1 cellular context compared by ENCODE assay signal in the genomic region with DNA sequence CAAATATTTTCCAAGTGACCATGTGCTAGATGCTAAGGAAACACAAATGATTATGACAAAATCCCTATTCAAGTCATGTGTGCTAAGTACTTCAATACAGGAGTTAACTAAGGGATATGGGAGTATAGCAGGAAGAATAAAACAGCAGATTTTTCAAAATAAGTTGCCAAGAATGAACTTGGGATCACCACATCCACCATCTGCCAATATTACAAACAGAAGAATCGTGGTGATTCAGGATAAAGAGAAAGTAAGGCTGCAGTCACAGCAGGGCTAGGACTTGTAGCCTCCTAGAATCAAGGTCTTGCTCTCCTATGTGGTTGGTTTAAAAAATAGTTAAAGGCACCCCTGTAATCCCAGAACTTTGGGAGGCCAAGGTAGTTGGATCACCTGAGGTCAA.
TF ChIP-seq lines count a peak whose summit lies in the region.

No MANE protein-coding gene starts in this region.

TF ChIP-seq in WTC11, 78 proteins besides CTCF, POLR2A, EP300 and RAD21 (continued from another document):
- TF ChIP-seq, protein P1, sequence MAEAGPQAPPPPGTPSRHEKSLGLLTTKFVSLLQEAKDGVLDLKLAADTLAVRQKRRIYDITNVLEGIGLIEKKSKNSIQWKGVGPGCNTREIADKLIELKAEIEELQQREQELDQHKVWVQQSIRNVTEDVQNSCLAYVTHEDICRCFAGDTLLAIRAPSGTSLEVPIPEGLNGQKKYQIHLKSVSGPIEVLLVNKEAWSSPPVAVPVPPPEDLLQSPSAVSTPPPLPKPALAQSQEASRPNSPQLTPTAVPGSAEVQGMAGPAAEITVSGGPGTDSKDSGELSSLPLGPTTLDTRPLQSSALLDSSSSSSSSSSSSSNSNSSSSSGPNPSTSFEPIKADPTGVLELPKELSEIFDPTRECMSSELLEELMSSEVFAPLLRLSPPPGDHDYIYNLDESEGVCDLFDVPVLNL (CRISPR knock-in tag; IDR thresholded peaks at IDR 0.05; ENCODE audit: borderline replicate concordance, low read depth) = no peak
- TF ChIP-seq, protein P2, sequence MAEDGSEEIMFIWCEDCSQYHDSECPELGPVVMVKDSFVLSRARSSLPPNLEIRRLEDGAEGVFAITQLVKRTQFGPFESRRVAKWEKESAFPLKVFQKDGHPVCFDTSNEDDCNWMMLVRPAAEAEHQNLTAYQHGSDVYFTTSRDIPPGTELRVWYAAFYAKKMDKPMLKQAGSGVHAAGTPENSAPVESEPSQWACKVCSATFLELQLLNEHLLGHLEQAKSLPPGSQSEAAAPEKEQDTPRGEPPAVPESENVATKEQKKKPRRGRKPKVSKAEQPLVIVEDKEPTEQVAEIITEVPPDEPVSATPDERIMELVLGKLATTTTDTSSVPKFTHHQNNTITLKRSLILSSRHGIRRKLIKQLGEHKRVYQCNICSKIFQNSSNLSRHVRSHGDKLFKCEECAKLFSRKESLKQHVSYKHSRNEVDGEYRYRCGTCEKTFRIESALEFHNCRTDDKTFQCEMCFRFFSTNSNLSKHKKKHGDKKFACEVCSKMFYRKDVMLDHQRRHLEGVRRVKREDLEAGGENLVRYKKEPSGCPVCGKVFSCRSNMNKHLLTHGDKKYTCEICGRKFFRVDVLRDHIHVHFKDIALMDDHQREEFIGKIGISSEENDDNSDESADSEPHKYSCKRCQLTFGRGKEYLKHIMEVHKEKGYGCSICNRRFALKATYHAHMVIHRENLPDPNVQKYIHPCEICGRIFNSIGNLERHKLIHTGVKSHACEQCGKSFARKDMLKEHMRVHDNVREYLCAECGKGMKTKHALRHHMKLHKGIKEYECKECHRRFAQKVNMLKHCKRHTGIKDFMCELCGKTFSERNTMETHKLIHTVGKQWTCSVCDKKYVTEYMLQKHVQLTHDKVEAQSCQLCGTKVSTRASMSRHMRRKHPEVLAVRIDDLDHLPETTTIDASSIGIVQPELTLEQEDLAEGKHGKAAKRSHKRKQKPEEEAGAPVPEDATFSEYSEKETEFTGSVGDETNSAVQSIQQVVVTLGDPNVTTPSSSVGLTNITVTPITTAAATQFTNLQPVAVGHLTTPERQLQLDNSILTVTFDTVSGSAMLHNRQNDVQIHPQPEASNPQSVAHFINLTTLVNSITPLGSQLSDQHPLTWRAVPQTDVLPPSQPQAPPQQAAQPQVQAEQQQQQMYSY (CRISPR knock-in tag; IDR thresholded peaks at IDR 0.05) = no peak
- TF ChIP-seq, protein P3, sequence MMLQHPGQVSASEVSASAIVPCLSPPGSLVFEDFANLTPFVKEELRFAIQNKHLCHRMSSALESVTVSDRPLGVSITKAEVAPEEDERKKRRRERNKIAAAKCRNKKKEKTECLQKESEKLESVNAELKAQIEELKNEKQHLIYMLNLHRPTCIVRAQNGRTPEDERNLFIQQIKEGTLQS (CRISPR knock-in tag; conservative IDR thresholded peaks at IDR 0.05) = no peak
- TF ChIP-seq, protein P4, sequence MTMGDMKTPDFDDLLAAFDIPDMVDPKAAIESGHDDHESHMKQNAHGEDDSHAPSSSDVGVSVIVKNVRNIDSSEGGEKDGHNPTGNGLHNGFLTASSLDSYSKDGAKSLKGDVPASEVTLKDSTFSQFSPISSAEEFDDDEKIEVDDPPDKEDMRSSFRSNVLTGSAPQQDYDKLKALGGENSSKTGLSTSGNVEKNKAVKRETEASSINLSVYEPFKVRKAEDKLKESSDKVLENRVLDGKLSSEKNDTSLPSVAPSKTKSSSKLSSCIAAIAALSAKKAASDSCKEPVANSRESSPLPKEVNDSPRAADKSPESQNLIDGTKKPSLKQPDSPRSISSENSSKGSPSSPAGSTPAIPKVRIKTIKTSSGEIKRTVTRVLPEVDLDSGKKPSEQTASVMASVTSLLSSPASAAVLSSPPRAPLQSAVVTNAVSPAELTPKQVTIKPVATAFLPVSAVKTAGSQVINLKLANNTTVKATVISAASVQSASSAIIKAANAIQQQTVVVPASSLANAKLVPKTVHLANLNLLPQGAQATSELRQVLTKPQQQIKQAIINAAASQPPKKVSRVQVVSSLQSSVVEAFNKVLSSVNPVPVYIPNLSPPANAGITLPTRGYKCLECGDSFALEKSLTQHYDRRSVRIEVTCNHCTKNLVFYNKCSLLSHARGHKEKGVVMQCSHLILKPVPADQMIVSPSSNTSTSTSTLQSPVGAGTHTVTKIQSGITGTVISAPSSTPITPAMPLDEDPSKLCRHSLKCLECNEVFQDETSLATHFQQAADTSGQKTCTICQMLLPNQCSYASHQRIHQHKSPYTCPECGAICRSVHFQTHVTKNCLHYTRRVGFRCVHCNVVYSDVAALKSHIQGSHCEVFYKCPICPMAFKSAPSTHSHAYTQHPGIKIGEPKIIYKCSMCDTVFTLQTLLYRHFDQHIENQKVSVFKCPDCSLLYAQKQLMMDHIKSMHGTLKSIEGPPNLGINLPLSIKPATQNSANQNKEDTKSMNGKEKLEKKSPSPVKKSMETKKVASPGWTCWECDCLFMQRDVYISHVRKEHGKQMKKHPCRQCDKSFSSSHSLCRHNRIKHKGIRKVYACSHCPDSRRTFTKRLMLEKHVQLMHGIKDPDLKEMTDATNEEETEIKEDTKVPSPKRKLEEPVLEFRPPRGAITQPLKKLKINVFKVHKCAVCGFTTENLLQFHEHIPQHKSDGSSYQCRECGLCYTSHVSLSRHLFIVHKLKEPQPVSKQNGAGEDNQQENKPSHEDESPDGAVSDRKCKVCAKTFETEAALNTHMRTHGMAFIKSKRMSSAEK (CRISPR knock-in tag; IDR thresholded peaks at IDR 0.05; ENCODE audit: borderline replicate concordance) = no peak
- TF ChIP-seq, protein P5, sequence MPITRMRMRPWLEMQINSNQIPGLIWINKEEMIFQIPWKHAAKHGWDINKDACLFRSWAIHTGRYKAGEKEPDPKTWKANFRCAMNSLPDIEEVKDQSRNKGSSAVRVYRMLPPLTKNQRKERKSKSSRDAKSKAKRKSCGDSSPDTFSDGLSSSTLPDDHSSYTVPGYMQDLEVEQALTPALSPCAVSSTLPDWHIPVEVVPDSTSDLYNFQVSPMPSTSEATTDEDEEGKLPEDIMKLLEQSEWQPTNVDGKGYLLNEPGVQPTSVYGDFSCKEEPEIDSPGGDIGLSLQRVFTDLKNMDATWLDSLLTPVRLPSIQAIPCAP (CRISPR knock-in tag; IDR thresholded peaks at IDR 0.05) = no peak
- TF ChIP-seq PRRX2 (CRISPR knock-in tag; IDR thresholded peaks at IDR 0.05) = no peak
- TF ChIP-seq ZNF263 (CRISPR knock-in tag; IDR thresholded peaks at IDR 0.05; ENCODE audit: low read depth) = no peak
- no peak for TF ChIP-seq FOXP1 (CRISPR knock-in tag; IDR thresholded peaks at IDR 0.05; ENCODE audit: borderline replicate concordance)
- no peak for TF ChIP-seq SP1 (CRISPR knock-in tag; conservative IDR thresholded peaks at IDR 0.05)
- TF ChIP-seq, protein P6, sequence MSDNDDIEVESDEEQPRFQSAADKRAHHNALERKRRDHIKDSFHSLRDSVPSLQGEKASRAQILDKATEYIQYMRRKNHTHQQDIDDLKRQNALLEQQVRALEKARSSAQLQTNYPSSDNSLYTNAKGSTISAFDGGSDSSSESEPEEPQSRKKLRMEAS (CRISPR knock-in tag; IDR thresholded peaks at IDR 0.05) = no peak
- TF ChIP-seq, protein P7, sequence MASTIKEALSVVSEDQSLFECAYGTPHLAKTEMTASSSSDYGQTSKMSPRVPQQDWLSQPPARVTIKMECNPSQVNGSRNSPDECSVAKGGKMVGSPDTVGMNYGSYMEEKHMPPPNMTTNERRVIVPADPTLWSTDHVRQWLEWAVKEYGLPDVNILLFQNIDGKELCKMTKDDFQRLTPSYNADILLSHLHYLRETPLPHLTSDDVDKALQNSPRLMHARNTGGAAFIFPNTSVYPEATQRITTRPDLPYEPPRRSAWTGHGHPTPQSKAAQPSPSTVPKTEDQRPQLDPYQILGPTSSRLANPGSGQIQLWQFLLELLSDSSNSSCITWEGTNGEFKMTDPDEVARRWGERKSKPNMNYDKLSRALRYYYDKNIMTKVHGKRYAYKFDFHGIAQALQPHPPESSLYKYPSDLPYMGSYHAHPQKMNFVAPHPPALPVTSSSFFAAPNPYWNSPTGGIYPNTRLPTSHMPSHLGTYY (CRISPR knock-in tag; IDR thresholded peaks at IDR 0.05) = no peak
- no peak for TF ChIP-seq TEAD4 (CRISPR knock-in tag; IDR thresholded peaks at IDR 0.05)
